10 cellular contexts compared by ENCODE assay signal in genomic region chr13:113547248-113547971, GRCh38. TPM values are rescaled to one million over a fixed set of nuclear protein-coding genes. Genes with fewer than 3 reads are reported as not detected.
A peak's percentile ranks its signal among the peaks of the same experiment; 100 is the strongest.
DNase-seq lines count a peak whose midpoint lies in the region; ATAC-seq and TF ChIP-seq lines count a peak whose summit lies in the region.
"Had no signal": no experiment of that assay in that cellular context is flagged by ENCODE, and none has a peak within 500 bp of the region (broad histone marks: within the 10 kb centered on the region; RNA-seq: fewer than 3 reads in every experiment).

No MANE protein-coding gene starts in this region.

- ATAC-seq in GM18858 (IDR thresholded peaks at IDR 0.05; ENCODE audit: unreplicated experiment) (no peak), HG02798 (IDR thresholded peaks at IDR 0.05; ENCODE audit: poor library complexity, unreplicated experiment) (no peak)

- H3K9me3 Mint-ChIP-seq in mesothelial cell of epicardium = peaks cover 4% of the 10 kb centered on the region

- peaks cover 18% of the 10 kb centered on the region for H3K36me3 Mint-ChIP-seq in mesothelial cell of epicardium

- H3K27me3 Mint-ChIP-seq in mesothelial cell of epicardium (ENCODE audit: low read depth) = no peaks in the 10 kb centered on the region

- POLR2A ChIA-PET in RWPE1 (lab: Yijun Ruan, JAX; ENCODE audit: low non-redundant PET) = no interaction called here

- TF ChIP-seq CTCF in RWPE1 (conservative IDR thresholded peaks at IDR 0.05; ENCODE audit: low read depth) (no peak), mesothelial cell of epicardium (IDR thresholded peaks at IDR 0.05; ENCODE audit: unreplicated experiment) (no peak)

- peak overlapping the region; percentile 87 for H3K27ac Mint-ChIP-seq in mesothelial cell of epicardium

- H3K4me1 Mint-ChIP-seq in mesothelial cell of epicardium = peaks cover 41% of the 10 kb centered on the region

- H3K4me3 Mint-ChIP-seq in mesothelial cell of epicardium = no peak overlapping the region

- CTCF ChIA-PET in RWPE1 (lab: Yijun Ruan, JAX) = no interaction called here

- DNase-seq in AG08395 (ENCODE audit: low spot score) = peak; percentile 60
- no peak for DNase-seq in RWPE1 (ENCODE audit: low spot score)
- peak; percentile 21 for DNase-seq in fibroblast of gingiva (ENCODE audit: low read depth)
- DNase-seq in mesothelial cell of epicardium (ENCODE audit: low spot score in 2 of 2, unreplicated experiment in 2 of 2) = peak in 1 of 2 experiments; percentile 20
- DNase-seq in NCI-H1105 treated with DMSO at 0.1 percent for 48 hours (lab: John Stamatoyannopoulos, UW) = no peak
- no peak for DNase-seq in NCI-H2171 (lab: John Stamatoyannopoulos, UW)
- DNase-seq: activated gamma-delta T cell, NCI-H2081 had no signal

- H3K27ac ChIP-seq in RWPE1 = peak overlapping the region; percentile 3; the same call in 1 of the 2 replicates

RNA-seq across cellular contexts. Expression of gene TFDP1, which starts 37.1 kb away (rescaled TPM):
- total RNA-seq in mesothelial cell of epicardium = 51.6 to 53.6 TPM (median 52.6 TPM) in 3 replicates

RNA-seq across cellular contexts. Expression of gene DCUN1D2, which starts 56.9 kb away (rescaled TPM):
- total RNA-seq in mesothelial cell of epicardium = 34.8 to 43.3 TPM (median 40.2 TPM) in 3 replicates

Comparison
In these comparisons a context has a peak if more than half of its experiments do, and no peak if none do; other contexts are left out.
1. DNase-seq: peak in AG08395 (single experiment) and fibroblast of gingiva (single experiment); none in RWPE1 (single experiment), NCI-H1105 treated with DMSO at 0.1 percent for 48 hours (single experiment) and NCI-H2171 (single experiment).